Comparison of ENCODE assay signal across 13 cellular contexts in genomic region chr3:182364323-182364722, GRCh38.
DNase-seq lines count a peak whose midpoint lies in the region; ATAC-seq and TF ChIP-seq lines count a peak whose summit lies in the region.
"Had no signal": no experiment of that assay in that cellular context is flagged by ENCODE, and none has a peak within 500 bp of the region (broad histone marks: within the 10 kb centered on the region; RNA-seq: fewer than 3 reads in every experiment).

No MANE protein-coding gene starts in this region.

- DNase-seq in H9 (no peak), NCI-H2227 (lab: John Stamatoyannopoulos, UW; ENCODE audit: unreplicated experiment) (peak; percentile 46), mammary epithelial cell (no peak), neural progenitor cell (ENCODE audit: low spot score) (no peak), Karpas-422 (no peak), AG08396 (ENCODE audit: low spot score) (no peak), HFFc6 (no peak)
- DNase-seq: activated T-cell treated with anti-CD3 and anti-CD28 coated beads, Interleukin-2, amount 50 U/mL, for 72 hours; Kasumi-1 had no signal

- no peaks in the 10 kb centered on the region for H3K9me2 ChIP-seq in Karpas-422 (replicated peaks; ENCODE audit: insufficient read depth, low read length)

- H3K9me3 ChIP-seq in H9 (ENCODE audit: control insufficient read depth, low read depth, low read length) (no peaks in the 10 kb centered on the region), mammary epithelial cell (replicated peaks; ENCODE audit: insufficient read depth, low read length) (no peaks in the 10 kb centered on the region), neural progenitor cell (ENCODE audit: low read depth) (no peaks in the 10 kb centered on the region), Karpas-422 (ENCODE audit: low read length) (no peaks in the 10 kb centered on the region)
- H3K9me3 ChIP-seq: gastroesophageal sphincter had no signal

- no peak overlapping the region for H3K4me2 ChIP-seq in H9 (ENCODE audit: insufficient read depth, insufficient read length, low read length)
- H3K4me2 ChIP-seq in mammary epithelial cell (ENCODE audit: insufficient read depth, low read depth, low read length), result peak overlapping the region; percentile 49
- H3K4me2 ChIP-seq in neural progenitor cell, result no peak overlapping the region
- H3K4me2 ChIP-seq in Karpas-422 (ENCODE audit: low read depth, low read length, poor library complexity, severe bottlenecking), result no peak overlapping the region

- H3K36me3 Mint-ChIP-seq in H9 (ENCODE audit: insufficient read depth in 1 of 3, low read depth in 3 of 3), result no peaks in the 10 kb centered on the region
- H3K36me3 Mint-ChIP-seq in neural progenitor cell, result no peaks in the 10 kb centered on the region
- 0 out of 2 replicates have a peak, but pooled peaks cover 4% of the 10 kb centered on the region for H3K36me3 Mint-ChIP-seq in HFFc6 (ENCODE audit: low read depth)

- H3K9ac ChIP-seq in H9 (ENCODE audit: extremely low read depth, insufficient read length, low read length), result no peak overlapping the region
- H3K9ac ChIP-seq in mammary epithelial cell (ENCODE audit: insufficient read depth, low read length), result peak overlapping the region; percentile 53
- no peak overlapping the region for H3K9ac ChIP-seq in neural progenitor cell
- no peak overlapping the region for H3K9ac ChIP-seq in Karpas-422 (ENCODE audit: low read length)
- H3K9ac ChIP-seq: parathyroid adenoma had no signal

- in situ Hi-C loops in mammary epithelial cell (cut with MboI; ENCODE audit: low sequenced_read_pairs in 2 of 2), result no loop called here

- H4K5ac ChIP-seq in H9 (ENCODE audit: insufficient read length, low read depth, low read length), result no peak overlapping the region

- H3K23ac ChIP-seq in H9 (ENCODE audit: insufficient read length, low read depth, low read length), result no peak overlapping the region

- no peak overlapping the region for H3K4ac ChIP-seq in H9 (ENCODE audit: low read depth, low read length)

- H3K4me3 ChIP-seq in mammary epithelial cell (replicated peaks in 1 of 3; ENCODE audit: insufficient read depth in 1 of 3, low read depth in 2 of 3, low read length in 3 of 3) (peak overlapping the region in 1 of 3 experiments; percentile 15), neural progenitor cell (no peak overlapping the region), Karpas-422 (ENCODE audit: low read length) (no peak overlapping the region)
- H3K4me3 ChIP-seq: gastroesophageal sphincter had no signal

- no peaks in the 10 kb centered on the region for H3K79me2 ChIP-seq in H9 (ENCODE audit: insufficient read depth, low read length)
- H3K79me2 ChIP-seq in mammary epithelial cell (ENCODE audit: insufficient read depth, low read length), result no peaks in the 10 kb centered on the region
- no peaks in the 10 kb centered on the region for H3K79me2 ChIP-seq in neural progenitor cell (ENCODE audit: low read depth)
- H3K79me2 ChIP-seq in Karpas-422 (ENCODE audit: low read length), result no peaks in the 10 kb centered on the region
- H3K79me2 ChIP-seq: parathyroid adenoma had no signal

- WGBS in H9 (ENCODE audit: extremely low coverage, insufficient read length, low lambda C conversion rate), result no CpG with 5 or more reads among the region's 6 CpGs
- 76% methylated on average over 6 of the region's 6 CpGs for WGBS in mammary epithelial cell (ENCODE audit: low coverage, missing lambda C conversion rate)

- H3K9me3 Mint-ChIP-seq in H9 (no peaks in the 10 kb centered on the region), neural progenitor cell (no peaks in the 10 kb centered on the region), HFFc6 (peaks cover 51% of the 10 kb centered on the region)

- H4K20me1 ChIP-seq in H9 (ENCODE audit: control insufficient read depth, insufficient read depth, insufficient read length), result no peaks in the 10 kb centered on the region
- H4K20me1 ChIP-seq in mammary epithelial cell (ENCODE audit: insufficient read depth, low read length), result no peaks in the 10 kb centered on the region
- no peaks in the 10 kb centered on the region for H4K20me1 ChIP-seq in neural progenitor cell (ENCODE audit: low read depth)
- no peaks in the 10 kb centered on the region for H4K20me1 ChIP-seq in Karpas-422 (ENCODE audit: insufficient read depth, low read depth, low read length)

- H2AK5ac ChIP-seq in H9 (ENCODE audit: insufficient read length, low read length), result no peak overlapping the region

- no peaks in the 10 kb centered on the region for H3K79me1 ChIP-seq in H9 (ENCODE audit: insufficient read depth, low read depth, low read length, poor library complexity, severe bottlenecking)

- intact Hi-C loops in mammary epithelial cell (cut with micrococcal nuclease), result no loop called here

- H3K36me3 ChIP-seq in mammary epithelial cell (ENCODE audit: insufficient read depth, low read length) (no peaks in the 10 kb centered on the region), neural progenitor cell (no peaks in the 10 kb centered on the region), Karpas-422 (ENCODE audit: insufficient read depth, low read length) (no peaks in the 10 kb centered on the region)
- H3K36me3 ChIP-seq: gastroesophageal sphincter had no signal

- H4K8ac ChIP-seq in H9 (replicated peaks; ENCODE audit: insufficient read length, low read depth, low read length), result no peak overlapping the region

- H3K23me2 ChIP-seq in H9 (ENCODE audit: insufficient read length, low read depth, low read length, poor library complexity, severe bottlenecking), result no peaks in the 10 kb centered on the region

- H3K14ac ChIP-seq in H9 (ENCODE audit: insufficient read depth, low read length), result no peak overlapping the region

- H3F3A ChIP-seq in neural progenitor cell (ENCODE audit: low read depth), result no peaks in the 10 kb centered on the region

- no peak overlapping the region for H2BK12ac ChIP-seq in H9 (ENCODE audit: insufficient read length, low read depth, low read length)

- TF ChIP-seq CTCF in H9 (conservative IDR thresholded peaks at IDR 0.05) (peak; percentile 31; the same call in 1 of the 3 replicates), mammary epithelial cell (conservative IDR thresholded peaks at IDR 0.05 in 1 of 2, IDR thresholded peaks at IDR 0.05 in 1 of 2; ENCODE audit: extremely low read depth in 1 of 2, insufficient read depth in 1 of 2, low read depth in 1 of 2, low read length in 2 of 2) (peak in 1 of 2 donors; percentile 20), neural progenitor cell (IDR thresholded peaks at IDR 0.05) (peak; percentile 16), HFFc6 (IDR thresholded peaks at IDR 0.05) (no peak)

- CTCF ChIA-PET in mammary epithelial cell (lab: Charles Lee; ENCODE audit: low non-redundant PET), result no interaction called here

- dilution Hi-C loops in mammary epithelial cell (cut with HindIII; ENCODE audit: low sequenced_read_pairs), result no loop called here

- H3K4me1 Mint-ChIP-seq in H9, result peaks cover 0 to 4% of the 10 kb centered on the region in 2 experiments; a peak in 2 of 4 replicates
- peaks cover 8% of the 10 kb centered on the region for H3K4me1 Mint-ChIP-seq in neural progenitor cell
- H3K4me1 Mint-ChIP-seq in HFFc6 (ENCODE audit: low read depth), result no peaks in the 10 kb centered on the region
- H3K4me1 Mint-ChIP-seq: central memory CD8-positive, alpha-beta T cell had no signal

- H3K4me3 Mint-ChIP-seq in H9 (no peak overlapping the region), neural progenitor cell (no peak overlapping the region), HFFc6 (no peak overlapping the region)
- H3K4me3 Mint-ChIP-seq: activated T-cell treated with anti-CD3 and anti-CD28 coated beads, Interleukin-2, amount 50 U/mL, for 72 hours; central memory CD8-positive, alpha-beta T cell had no signal

- no peak overlapping the region for H4K91ac ChIP-seq in H9 (ENCODE audit: insufficient read length, low read depth, low read length)

- no peak overlapping the region for H2BK120ac ChIP-seq in H9 (ENCODE audit: low read depth, low read length, poor library complexity, severe bottlenecking)

- H3K18ac ChIP-seq in H9 (ENCODE audit: insufficient read length, low read depth, low read length), result no peak overlapping the region

- H3K27ac Mint-ChIP-seq in H9, result no peak overlapping the region
- H3K27ac Mint-ChIP-seq in neural progenitor cell, result no peak overlapping the region
- H3K27ac Mint-ChIP-seq in HFFc6, result no peak overlapping the region
- H3K27ac Mint-ChIP-seq: activated T-cell treated with anti-CD3 and anti-CD28 coated beads, Interleukin-2, amount 50 U/mL, for 72 hours had no signal

- H3K56ac ChIP-seq in H9 (ENCODE audit: insufficient read length, low read depth, low read length), result no peak overlapping the region

- H3K27ac ChIP-seq in H9 (ENCODE audit: insufficient read length, low read depth, low read length) (no peak overlapping the region), mammary epithelial cell (ENCODE audit: insufficient read depth, low read depth, low read length) (peak overlapping the region; percentile 99), neural progenitor cell (no peak overlapping the region), Karpas-422 (ENCODE audit: low read length) (no peak overlapping the region)
- H3K27ac ChIP-seq: parathyroid adenoma had no signal

- H3T11ph ChIP-seq in H9 (ENCODE audit: low read length), result no peak overlapping the region

- H2BK15ac ChIP-seq in H9 (ENCODE audit: low read depth, low read length), result no peak overlapping the region

- H3K4me1 ChIP-seq in H9 (ENCODE audit: insufficient read depth, low read length) (no peaks in the 10 kb centered on the region; the same call in 1 of the 2 replicates), mammary epithelial cell (ENCODE audit: insufficient read depth, low read length) (peaks cover 24% of the 10 kb centered on the region), neural progenitor cell (peaks cover 5% of the 10 kb centered on the region), Karpas-422 (ENCODE audit: low read length) (peaks cover 7% of the 10 kb centered on the region)
- H3K4me1 ChIP-seq: gastroesophageal sphincter, parathyroid adenoma had no signal

- no peak overlapping the region for H2BK5ac ChIP-seq in H9 (ENCODE audit: insufficient read length, low read length)

- no peak overlapping the region for H2BK20ac ChIP-seq in H9 (ENCODE audit: low read depth, low read length, poor library complexity, severe bottlenecking)

- H2AFZ ChIP-seq in H9 (ENCODE audit: low read length), result no peak overlapping the region
- H2AFZ ChIP-seq in mammary epithelial cell (ENCODE audit: low read depth, low read length), result peak overlapping the region; percentile 86
- H2AFZ ChIP-seq in neural progenitor cell (replicated peaks), result peak overlapping the region; percentile 17
- H2AFZ ChIP-seq in Karpas-422 (ENCODE audit: low read length), result no peak overlapping the region
- H2AFZ ChIP-seq: parathyroid adenoma had no signal

- no TSS peak for BruUV-seq in mammary epithelial cell (replicated peaks; lab: Mats Ljungman, UMichigan)

- H3K27me3 ChIP-seq in H9 (ENCODE audit: insufficient read depth, low read length) (no peaks in the 10 kb centered on the region), mammary epithelial cell (ENCODE audit: insufficient read depth, low read length) (no peaks in the 10 kb centered on the region), neural progenitor cell (no peaks in the 10 kb centered on the region), Karpas-422 (ENCODE audit: low read length) (no peaks in the 10 kb centered on the region)
- H3K27me3 ChIP-seq: gastroesophageal sphincter had no signal

- H3K27me3 Mint-ChIP-seq in H9 (ENCODE audit: low read depth) (no peaks in the 10 kb centered on the region), neural progenitor cell (ENCODE audit: insufficient read depth, low read depth) (peaks cover 4% of the 10 kb centered on the region), HFFc6 (ENCODE audit: insufficient read depth) (peaks cover 2% of the 10 kb centered on the region)
- H3K27me3 Mint-ChIP-seq: central memory CD8-positive, alpha-beta T cell had no signal

- ATAC-seq in HG02938 (IDR thresholded peaks at IDR 0.05; ENCODE audit: unreplicated experiment), result no peak
- ATAC-seq: activated T-cell treated with anti-CD3 and anti-CD28 coated beads, Interleukin-2, amount 50 U/mL, for 72 hours had no signal

Comparison
In these comparisons a context has a peak if more than half of its experiments do, and no peak if none do; other contexts are left out.
1. H2AFZ ChIP-seq: peak in mammary epithelial cell (single experiment) and neural progenitor cell (single experiment); none in H9 (single experiment) and Karpas-422 (single experiment).